In genomic region chr17:21004016-21004930, GRCh38 we compare ENCODE assay signal across 1 cellular context.
A peak's percentile ranks its signal among the peaks of the same experiment; 100 is the strongest.
TF ChIP-seq lines count a peak whose summit lies in the region.

No MANE protein-coding gene starts in this region.

TF ChIP-seq in K562, 482 proteins besides CTCF, POLR2A, EP300 and RAD21 (continued from another document):
- no peak for TF ChIP-seq NR2C1 (IDR thresholded peaks at IDR 0.05)
- TF ChIP-seq NR2C1 (tag; IDR thresholded peaks at IDR 0.05), result no peak
- peak; percentile 44 for TF ChIP-seq POLR2G (IDR thresholded peaks at IDR 0.05; ENCODE audit: low read depth, low read length)
- TF ChIP-seq DEAF1 (CRISPR knock-in tag; IDR thresholded peaks at IDR 0.05), result no peak
- TF ChIP-seq POLR2AphosphoS5 (IDR thresholded peaks at IDR 0.05; ENCODE audit: control insufficient read depth, insufficient read depth, low read depth, low read length), result peak; percentile 21; the same call in 1 of the 2 replicates
- peak; percentile 80 for TF ChIP-seq RBM22 (IDR thresholded peaks at IDR 0.05; ENCODE audit: low read depth, low read length, poor library complexity, severe bottlenecking)
- TF ChIP-seq E2F4 (CRISPR knock-in tag; IDR thresholded peaks at IDR 0.05; ENCODE audit: low read depth), result no peak
TF ChIP-seq in K562: peak in this region for 3.
